9 cellular contexts compared by ENCODE assay signal in the genomic region with DNA sequence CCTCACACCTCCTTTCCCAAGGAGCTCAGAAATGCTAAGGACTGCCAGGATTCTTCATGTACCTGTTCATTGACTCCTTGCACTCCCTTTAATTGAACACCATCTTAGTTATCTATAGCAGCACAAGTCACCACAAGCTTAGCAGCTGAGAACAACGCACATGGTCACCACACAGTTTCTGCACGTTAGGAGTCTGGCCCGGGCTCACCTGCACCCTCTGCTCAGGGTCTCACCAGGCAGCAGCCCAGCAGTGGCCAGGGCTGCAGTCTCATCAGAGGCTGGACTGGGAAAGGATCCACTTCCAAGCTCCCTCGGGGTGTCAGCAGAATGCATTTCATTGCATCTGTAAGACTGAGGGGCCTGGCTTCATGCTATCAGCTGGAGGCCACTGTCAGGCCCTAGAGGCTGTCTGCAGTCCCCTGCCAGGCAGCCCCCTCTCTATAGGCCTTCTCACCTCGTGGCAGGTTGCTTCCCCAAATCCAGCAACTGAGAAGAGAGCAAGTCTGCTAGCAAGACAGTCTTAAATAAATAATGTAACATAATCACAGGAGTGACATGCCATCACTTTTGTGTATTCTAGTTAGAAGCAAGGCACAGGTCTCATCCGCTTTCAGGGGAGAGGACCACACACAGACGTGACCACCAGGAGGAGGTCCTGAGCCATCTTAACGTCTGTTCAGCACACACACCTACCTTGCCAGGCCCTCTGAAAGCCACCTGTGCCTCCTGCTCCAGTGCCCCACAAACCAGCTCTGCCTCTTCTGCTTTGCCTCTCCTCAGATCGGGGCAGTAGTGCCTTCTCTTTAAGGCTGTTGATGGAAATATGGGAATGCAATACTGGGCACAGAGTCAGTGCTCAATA.
DNase-seq lines count a peak whose midpoint lies in the region; ATAC-seq and TF ChIP-seq lines count a peak whose summit lies in the region.
"Had no signal": no experiment of that assay in that cellular context is flagged by ENCODE, and none has a peak within 500 bp of the region (broad histone marks: within the 10 kb centered on the region; RNA-seq: fewer than 3 reads in every experiment).

No MANE protein-coding gene starts in this region.

- H3K4me1 ChIP-seq in transverse colon (no peaks in the 10 kb centered on the region), ascending aorta (no peaks in the 10 kb centered on the region)

- H3K9me3 ChIP-seq in transverse colon (no peaks in the 10 kb centered on the region), ascending aorta (no peaks in the 10 kb centered on the region)

- H3K4me3 ChIP-seq in transverse colon (no peak overlapping the region), ascending aorta (no peak overlapping the region)

- DNase-seq in activated naive CD8-positive, alpha-beta T cell treated with anti-CD3 and anti-CD28 coated beads, Interleukin-2, amount 50 U/mL, for 24 hours = peak; percentile 4
- DNase-seq in activated naive CD8-positive, alpha-beta T cell treated with anti-CD3 and anti-CD28 coated beads for 36 hours = no peak
- peak; percentile 49 for DNase-seq in WTC11 (ENCODE audit: low spot score)
- DNase-seq in transverse colon = peak; percentile 38
- no peak for DNase-seq in ascending aorta (ENCODE audit: low spot score in 2 of 2)
- no peak for DNase-seq in activated T-cell treated with anti-CD3 and anti-CD28 coated beads, Interleukin-2, amount 50 U/mL, for 24 hours
- no peak for DNase-seq in cerebellar cortex (ENCODE audit: low spot score)

- CTCF ChIA-PET in WTC11 (lab: Charles Lee) = interaction anchor here (0.6 to 4.8 kb wide), 13 partner anchors 27 to 575 kb away, joined by 3 to 54 read pairs (median 4); no protein-coding TSS in a partner anchor

- no peaks in the 10 kb centered on the region for H3K36me3 ChIP-seq in transverse colon
- no peaks in the 10 kb centered on the region for H3K36me3 ChIP-seq in ascending aorta

- ATAC-seq in activated naive CD8-positive, alpha-beta T cell treated with anti-CD3 and anti-CD28 coated beads, Interleukin-2, amount 50 U/mL, for 24 hours = no peak
- peak; percentile 67 for ATAC-seq in HG03354 (IDR thresholded peaks at IDR 0.05; ENCODE audit: poor library complexity, severe bottlenecking, unreplicated experiment)
- peak; percentile 70 for ATAC-seq in WTC11

- H3K27me3 Mint-ChIP-seq in activated naive CD8-positive, alpha-beta T cell treated with anti-CD3 and anti-CD28 coated beads, Interleukin-2, amount 50 U/mL, for 24 hours = peaks cover 7% of the 10 kb centered on the region
- H3K27me3 Mint-ChIP-seq in activated naive CD8-positive, alpha-beta T cell treated with anti-CD3 and anti-CD28 coated beads for 36 hours = peaks cover 11% of the 10 kb centered on the region
- H3K27me3 Mint-ChIP-seq in WTC11 (ENCODE audit: low read depth) = no peaks in the 10 kb centered on the region; the same call in 1 of the 2 replicates
- H3K27me3 Mint-ChIP-seq in activated T-cell treated with anti-CD3 and anti-CD28 coated beads, Interleukin-2, amount 50 U/mL, for 24 hours = peaks cover 20% of the 10 kb centered on the region

- POLR2A ChIA-PET in WTC11 (lab: Charles Lee) = no interaction called here

- H3K27ac Mint-ChIP-seq in activated naive CD8-positive, alpha-beta T cell treated with anti-CD3 and anti-CD28 coated beads, Interleukin-2, amount 50 U/mL, for 24 hours = no peak overlapping the region
- H3K27ac Mint-ChIP-seq in activated naive CD8-positive, alpha-beta T cell treated with anti-CD3 and anti-CD28 coated beads for 36 hours = no peak overlapping the region
- H3K27ac Mint-ChIP-seq in WTC11 = no peak overlapping the region
- H3K27ac Mint-ChIP-seq in activated T-cell treated with anti-CD3 and anti-CD28 coated beads, Interleukin-2, amount 50 U/mL, for 24 hours = no peak overlapping the region
- H3K27ac Mint-ChIP-seq: dendritic cell treated with granulocyte-macrophage colony-stimulating factor and Interleukin-4, amounts not matched to agents 40 ng/mL and 50 ng/mL, for 4 days had no signal

- intact Hi-C loops in transverse colon (cut with DNase I; ENCODE audit: low total_unique reads) = no loop called here
- intact Hi-C loops in ascending aorta (cut with DNase I) = no loop called here

- H3K27me3 ChIP-seq in transverse colon (no peaks in the 10 kb centered on the region), ascending aorta (no peaks in the 10 kb centered on the region)

- H3K9me3 Mint-ChIP-seq in activated naive CD8-positive, alpha-beta T cell treated with anti-CD3 and anti-CD28 coated beads, Interleukin-2, amount 50 U/mL, for 24 hours = no peaks in the 10 kb centered on the region
- H3K9me3 Mint-ChIP-seq in activated naive CD8-positive, alpha-beta T cell treated with anti-CD3 and anti-CD28 coated beads for 36 hours = no peaks in the 10 kb centered on the region
- H3K9me3 Mint-ChIP-seq in WTC11 = no peaks in the 10 kb centered on the region
- H3K9me3 Mint-ChIP-seq in activated T-cell treated with anti-CD3 and anti-CD28 coated beads, Interleukin-2, amount 50 U/mL, for 24 hours = no peaks in the 10 kb centered on the region
- H3K9me3 Mint-ChIP-seq: dendritic cell treated with granulocyte-macrophage colony-stimulating factor and Interleukin-4, amounts not matched to agents 40 ng/mL and 50 ng/mL, for 4 days had no signal

- in situ Hi-C loops in transverse colon (cut with MboI; ENCODE audit: low pct_ligation_motif_present in 1 of 4, low pct_unique_long_range_greater_than_20kb in 1 of 4, low sequenced_read_pairs in 3 of 4) = loop anchor here in 1 of 4 donors (25.0 kb wide), 1 partner anchor 128 kb away; no protein-coding TSS in a partner anchor

- H3K4me1 Mint-ChIP-seq in activated naive CD8-positive, alpha-beta T cell treated with anti-CD3 and anti-CD28 coated beads, Interleukin-2, amount 50 U/mL, for 24 hours = no peaks in the 10 kb centered on the region
- no peaks in the 10 kb centered on the region for H3K4me1 Mint-ChIP-seq in activated naive CD8-positive, alpha-beta T cell treated with anti-CD3 and anti-CD28 coated beads for 36 hours
- H3K4me1 Mint-ChIP-seq in WTC11 = peaks cover 3% of the 10 kb centered on the region
- H3K4me1 Mint-ChIP-seq in activated T-cell treated with anti-CD3 and anti-CD28 coated beads, Interleukin-2, amount 50 U/mL, for 24 hours (ENCODE audit: low read depth) = no peaks in the 10 kb centered on the region

- no peaks in the 10 kb centered on the region for H3K36me3 Mint-ChIP-seq in activated naive CD8-positive, alpha-beta T cell treated with anti-CD3 and anti-CD28 coated beads, Interleukin-2, amount 50 U/mL, for 24 hours (ENCODE audit: low read depth)
- H3K36me3 Mint-ChIP-seq in activated naive CD8-positive, alpha-beta T cell treated with anti-CD3 and anti-CD28 coated beads for 36 hours = no peaks in the 10 kb centered on the region
- no peaks in the 10 kb centered on the region for H3K36me3 Mint-ChIP-seq in WTC11
- H3K36me3 Mint-ChIP-seq in activated T-cell treated with anti-CD3 and anti-CD28 coated beads, Interleukin-2, amount 50 U/mL, for 24 hours (ENCODE audit: low read depth) = no peaks in the 10 kb centered on the region

- no peak for TF ChIP-seq EP300 in transverse colon (IDR thresholded peaks at IDR 0.05; ENCODE audit: low read depth)

- H3K27ac ChIP-seq in transverse colon (no peak overlapping the region), ascending aorta (no peak overlapping the region)

- no peak overlapping the region for H3K4me3 Mint-ChIP-seq in activated naive CD8-positive, alpha-beta T cell treated with anti-CD3 and anti-CD28 coated beads, Interleukin-2, amount 50 U/mL, for 24 hours
- H3K4me3 Mint-ChIP-seq in activated naive CD8-positive, alpha-beta T cell treated with anti-CD3 and anti-CD28 coated beads for 36 hours = no peak overlapping the region
- no peak overlapping the region for H3K4me3 Mint-ChIP-seq in WTC11
- H3K4me3 Mint-ChIP-seq in activated T-cell treated with anti-CD3 and anti-CD28 coated beads, Interleukin-2, amount 50 U/mL, for 24 hours = no peak overlapping the region
- H3K4me3 Mint-ChIP-seq: dendritic cell treated with granulocyte-macrophage colony-stimulating factor and Interleukin-4, amounts not matched to agents 40 ng/mL and 50 ng/mL, for 4 days had no signal

- TF ChIP-seq CTCF in WTC11 (IDR thresholded peaks at IDR 0.05) (no peak), transverse colon (IDR thresholded peaks at IDR 0.05) (peak in 1 of 5 experiments; percentile 14), ascending aorta (IDR thresholded peaks at IDR 0.05) (no peak)

- TF ChIP-seq POLR2A in transverse colon (IDR thresholded peaks at IDR 0.05) = no peak

- WGBS in transverse colon (ENCODE audit: low coverage in 1 of 2), 2 donors = 73% methylated on average over 9 of the region's 9 CpGs; no CpG with 5 or more reads in 1 of the 2 donors

TF ChIP-seq in WTC11, 78 proteins besides CTCF, POLR2A, EP300 and RAD21 (continues in another document):
- TF ChIP-seq, protein P1, sequence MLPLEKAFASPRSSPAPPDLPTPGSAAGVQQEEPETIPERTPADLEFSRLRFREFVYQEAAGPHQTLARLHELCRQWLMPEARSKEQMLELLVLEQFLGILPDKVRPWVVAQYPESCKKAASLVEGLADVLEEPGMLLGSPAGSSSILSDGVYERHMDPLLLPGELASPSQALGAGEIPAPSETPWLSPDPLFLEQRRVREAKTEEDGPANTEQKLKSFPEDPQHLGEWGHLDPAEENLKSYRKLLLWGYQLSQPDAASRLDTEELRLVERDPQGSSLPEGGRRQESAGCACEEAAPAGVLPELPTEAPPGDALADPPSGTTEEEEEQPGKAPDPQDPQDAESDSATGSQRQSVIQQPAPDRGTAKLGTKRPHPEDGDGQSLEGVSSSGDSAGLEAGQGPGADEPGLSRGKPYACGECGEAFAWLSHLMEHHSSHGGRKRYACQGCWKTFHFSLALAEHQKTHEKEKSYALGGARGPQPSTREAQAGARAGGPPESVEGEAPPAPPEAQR (CRISPR knock-in tag; IDR thresholded peaks at IDR 0.05) = no peak
- TF ChIP-seq, protein P2, sequence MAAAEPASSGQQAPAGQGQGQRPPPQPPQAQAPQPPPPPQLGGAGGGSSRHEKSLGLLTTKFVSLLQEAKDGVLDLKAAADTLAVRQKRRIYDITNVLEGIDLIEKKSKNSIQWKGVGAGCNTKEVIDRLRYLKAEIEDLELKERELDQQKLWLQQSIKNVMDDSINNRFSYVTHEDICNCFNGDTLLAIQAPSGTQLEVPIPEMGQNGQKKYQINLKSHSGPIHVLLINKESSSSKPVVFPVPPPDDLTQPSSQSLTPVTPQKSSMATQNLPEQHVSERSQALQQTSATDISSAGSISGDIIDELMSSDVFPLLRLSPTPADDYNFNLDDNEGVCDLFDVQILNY (CRISPR knock-in tag; IDR thresholded peaks at IDR 0.05) = no peak

Comparison
In these comparisons a context has a peak if more than half of its experiments do, and no peak if none do; other contexts are left out.
1. DNase-seq: peak in activated naive CD8-positive, alpha-beta T cell treated with anti-CD3 and anti-CD28 coated beads, Interleukin-2, amount 50 U/mL, for 24 hours (single experiment), WTC11 (single experiment) and transverse colon (single experiment); none in activated naive CD8-positive, alpha-beta T cell treated with anti-CD3 and anti-CD28 coated beads for 36 hours (single experiment), ascending aorta (0 of 2), activated T-cell treated with anti-CD3 and anti-CD28 coated beads, Interleukin-2, amount 50 U/mL, for 24 hours (single experiment) and cerebellar cortex (single experiment).